Comparison of ENCODE assay signal across 8 cellular contexts in genomic region chr19:17751103-17751911, GRCh38. TPM values are rescaled to one million over a fixed set of nuclear protein-coding genes. Genes with fewer than 3 reads are reported as not detected.
A peak's percentile ranks its signal among the peaks of the same experiment; 100 is the strongest.
DNase-seq lines count a peak whose midpoint lies in the region; ATAC-seq and TF ChIP-seq lines count a peak whose summit lies in the region.

Gene FCHO1, plus strand, starts transcription at chr19:17751477. Its CDS starts 3,688 bp downstream, at chr19:17755165.

- H3K9me3 Mint-ChIP-seq in activated naive CD8-positive, alpha-beta T cell treated with anti-CD3 and anti-CD28 coated beads for 36 hours = no peaks in the 10 kb centered on the region

- peaks cover 20% of the 10 kb centered on the region for H3K79me2 ChIP-seq in neural cell (replicated peaks; ENCODE audit: insufficient read depth, low read length)

- peak within 1 kb of the TSS; percentile 99 for H3K27ac Mint-ChIP-seq in activated naive CD8-positive, alpha-beta T cell treated with anti-CD3 and anti-CD28 coated beads for 36 hours

- H3K36me3 ChIP-seq in neural cell (ENCODE audit: insufficient read depth, low read length) = no peaks in the 10 kb centered on the region
- no peaks in the 10 kb centered on the region for H3K36me3 ChIP-seq in thoracic aorta

- H3K9me3 ChIP-seq in neural cell (ENCODE audit: low read length) = no peaks in the 10 kb centered on the region
- no peaks in the 10 kb centered on the region for H3K9me3 ChIP-seq in thoracic aorta

- peak within 1 kb of the TSS; percentile 95 for H3K4me3 Mint-ChIP-seq in activated naive CD8-positive, alpha-beta T cell treated with anti-CD3 and anti-CD28 coated beads for 36 hours

- no peak for TF ChIP-seq CTCF in neural cell (IDR thresholded peaks at IDR 0.05; ENCODE audit: poor library complexity, severe bottlenecking)
- no peak for TF ChIP-seq CTCF in thoracic aorta (IDR thresholded peaks at IDR 0.05)

- H3F3A ChIP-seq in neural cell (ENCODE audit: insufficient read depth, low read length, poor library complexity, severe bottlenecking) = no peaks in the 10 kb centered on the region

- no peak for TF ChIP-seq EP300 in neural cell (conservative IDR thresholded peaks at IDR 0.05; ENCODE audit: poor library complexity, severe bottlenecking)

- H3K4me3 ChIP-seq in neural cell (ENCODE audit: low read length) (no peak within 1 kb of the TSS), thoracic aorta (peak within 1 kb of the TSS; percentile 51)

- TF ChIP-seq RAD21 in neural cell (conservative IDR thresholded peaks at IDR 0.05) = no peak

- H2AFZ ChIP-seq in neural cell (ENCODE audit: low read depth, low read length) = no peak within 1 kb of the TSS

- H3K27me3 ChIP-seq in neural cell (ENCODE audit: insufficient read depth, low read depth, low read length) (no peaks in the 10 kb centered on the region), thoracic aorta (replicated peaks; ENCODE audit: insufficient read depth) (no peaks in the 10 kb centered on the region)

- H3K4me2 ChIP-seq in neural cell (ENCODE audit: low read length) = no peak within 1 kb of the TSS

- no peaks in the 10 kb centered on the region for H4K20me1 ChIP-seq in neural cell (ENCODE audit: insufficient read depth)

- ATAC-seq in HG02759 (IDR thresholded peaks at IDR 0.05; ENCODE audit: unreplicated experiment) = peak; percentile 38
- ATAC-seq in thoracic aorta (ENCODE audit: insufficient number of reproducible peaks, low FRiP score, low read depth) = no peak
- no peak for ATAC-seq in HG03139 (IDR thresholded peaks at IDR 0.05; ENCODE audit: unreplicated experiment)

- H3K27ac ChIP-seq in neural cell (ENCODE audit: low read length) (no peak within 1 kb of the TSS), thoracic aorta (no peak within 1 kb of the TSS)

- no peak within 1 kb of the TSS for H3K9ac ChIP-seq in neural cell (ENCODE audit: low read length)

- H3K9me2 ChIP-seq in neural cell (ENCODE audit: insufficient read depth, low read length) = no peaks in the 10 kb centered on the region

- H3K36me3 Mint-ChIP-seq in activated naive CD8-positive, alpha-beta T cell treated with anti-CD3 and anti-CD28 coated beads for 36 hours = peaks cover 18% of the 10 kb centered on the region

- H3K4me1 Mint-ChIP-seq in activated naive CD8-positive, alpha-beta T cell treated with anti-CD3 and anti-CD28 coated beads for 36 hours = peaks cover 55% of the 10 kb centered on the region

- peaks cover 0 to 10% of the 10 kb centered on the region in 2 donors for H3K4me1 ChIP-seq in thoracic aorta (ENCODE audit: control insufficient read depth in 1 of 2, low read depth in 2 of 2)

- H3K27me3 Mint-ChIP-seq in activated naive CD8-positive, alpha-beta T cell treated with anti-CD3 and anti-CD28 coated beads for 36 hours = no peaks in the 10 kb centered on the region

- DNase-seq in C1 segment of cervical spinal cord (lab: John Stamatoyannopoulos, UW) = peak in 9 of 14 donors; percentile 19 to 65 (median 55)
- DNase-seq in T-helper 2 cell = peak; percentile 71 to 95 (median 82)
- peak; percentile 86 for DNase-seq in activated naive CD8-positive, alpha-beta T cell treated with anti-CD3 and anti-CD28 coated beads for 36 hours
- DNase-seq in thoracic aorta (ENCODE audit: low spot score) = no peak
- no peak for DNase-seq in cortex of kidney (lab: John Stamatoyannopoulos, UW)

TF ChIP-seq in neural cell, 6 proteins besides CTCF, POLR2A, EP300 and RAD21:
- TF ChIP-seq SMC3 (conservative IDR thresholded peaks at IDR 0.05; ENCODE audit: poor library complexity) = no peak
- no peak for TF ChIP-seq REST (IDR thresholded peaks at IDR 0.05; ENCODE audit: borderline replicate concordance)
- TF ChIP-seq EZH2 (IDR thresholded peaks at IDR 0.05; ENCODE audit: borderline replicate concordance, insufficient read depth, low read length, poor library complexity, severe bottlenecking) = no peak
- no peak for TF ChIP-seq TAF1 (IDR thresholded peaks at IDR 0.05; ENCODE audit: low read depth)
- TF ChIP-seq MXI1 (conservative IDR thresholded peaks at IDR 0.05; ENCODE audit: poor library complexity, severe bottlenecking) = no peak
- no peak for TF ChIP-seq POLR2AphosphoS5 (IDR thresholded peaks at IDR 0.05)

RNA-seq across cellular contexts. Expression of gene FCHO1, which starts in this region (rescaled TPM):
- total RNA-seq in activated naive CD8-positive, alpha-beta T cell treated with anti-CD3 and anti-CD28 coated beads for 36 hours = 10 to 100 TPM; 35.8 to 38.7 TPM
- 31.4 and 39.7 TPM in 2 replicates for polyA plus RNA-seq in neural cell
- polyA minus RNA-seq in neural cell = 29.4 and 37.7 TPM in 2 replicates
- total RNA-seq in thoracic aorta = 1 to 10 TPM; 8.5 to 8.9 TPM

Comparison
In these comparisons a context has a peak if more than half of its experiments do, and no peak if none do; other contexts are left out.
1. DNase-seq: peak in C1 segment of cervical spinal cord (9 of 14), T-helper 2 cell (5 of 5) and activated naive CD8-positive, alpha-beta T cell treated with anti-CD3 and anti-CD28 coated beads for 36 hours (single experiment); none in thoracic aorta (single experiment) and cortex of kidney (single experiment).